In the genomic region with DNA sequence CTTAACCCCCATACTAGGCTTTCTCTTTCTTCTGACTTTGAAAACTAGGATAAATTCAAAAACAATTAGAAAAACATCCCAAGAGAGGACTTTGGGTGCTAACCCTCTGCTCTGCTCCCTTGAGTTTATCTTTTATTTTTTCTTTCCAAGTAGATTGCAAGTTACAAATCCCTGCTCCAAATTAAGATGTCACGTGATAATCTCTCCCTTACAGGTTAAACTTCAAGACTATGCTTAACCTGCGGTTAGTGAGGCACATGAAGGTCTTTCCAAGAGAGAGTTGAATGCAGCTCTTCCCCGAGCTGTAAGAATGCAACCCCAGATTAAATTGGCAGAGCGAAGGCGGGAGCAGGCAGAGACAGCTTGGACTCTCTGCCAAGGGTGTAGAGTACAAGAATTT, we compare ENCODE assay signal across 27 cellular contexts.
"Had no signal": no experiment of that assay in that cellular context is flagged by ENCODE, and none has a peak within 500 bp of the region (broad histone marks: within the 10 kb centered on the region; RNA-seq: fewer than 3 reads in every experiment).

No MANE protein-coding gene starts in this region.

- FAIRE-seq: urothelium cell line had no signal

- H3K9me3 ChIP-seq: stomach, suprapubic skin, testis, thoracic aorta, thyroid gland, tibial artery, tibial nerve, transverse colon, upper lobe of left lung, upper lobe of right lung, uterus, vagina had no signal

- ATAC-seq: stimulated activated effector memory CD8-positive, alpha-beta T cell treated with anti-CD3 and anti-CD28 coated beads, Interleukin-12 subunit alpha, Interleukin-12 subunit beta, amount 100 ng/mL, for 72 hours; stimulated activated memory B cell treated with anti-CD40 and anti-IgM and Interleukin-4, amounts not matched to agents 10 μg/mL and 1 μg/mL and 100 μg/mL, for 72 hours; stimulated activated naive B cell treated with anti-CD40 and anti-IgM and Interleukin-4, amounts not matched to agents 10 μg/mL and 1 μg/mL and 100 μg/mL, for 72 hours; stimulated activated naive CD8-positive, alpha-beta T cell treated with anti-CD3 and anti-CD28 coated beads, Interleukin-15, amount 100 ng/mL, for 72 hours; stimulated activated naive CD8-positive, alpha-beta T cell treated with anti-CD3 and anti-CD28 coated beads, Interleukin-15, Interleukin-2, amounts not matched to agents 100 U/mL and 50 U/mL, for 24 hours; upper lobe of right lung had no signal

- DNase-seq: stimulated activated CD4-positive, alpha-beta T cell treated with anti-CD3 and anti-CD28 coated beads, Interleukin-2, amount 100 ng/mL, for 48 hours; stimulated activated CD4-positive, alpha-beta T cell treated with anti-CD3 and anti-CD28 coated beads, Interleukin-4, amount 100 ng/mL, for 1 hour; stimulated activated CD4-positive, alpha-beta T cell treated with anti-CD3 and anti-CD28 coated beads, Interleukin-4, amount 100 ng/mL, for 24 hours; stimulated activated CD4-positive, alpha-beta T cell treated with anti-CD3 and anti-CD28 coated beads, Interleukin-4, amount 100 ng/mL, for 4 hours; stimulated activated CD8-positive, alpha-beta memory T cell treated with anti-CD3 and anti-CD28 coated beads, Interleukin-4, amount 100 ng/mL, for 48 hours; stimulated activated naive B cell treated with anti-CD40 and anti-IgM and Interleukin-4, amounts not matched to agents 10 μg/mL and 1 μg/mL and 100 μg/mL, for 72 hours; stimulated activated naive CD4-positive, alpha-beta T cell; stimulated activated naive CD4-positive, alpha-beta T cell treated with Interleukin-2 at 50 U/mL for 16 hours; stimulated activated naive CD8-positive, alpha-beta T cell treated with anti-CD3 and anti-CD28 coated beads, Interleukin-15, amount 100 ng/mL, for 72 hours; stimulated activated naive CD8-positive, alpha-beta T cell treated with anti-CD3 and anti-CD28 coated beads, Interleukin-15, Interleukin-2, amounts not matched to agents 100 U/mL and 50 U/mL, for 24 hours; stomach; substantia nigra; testis; thyroid gland; tibial artery; transverse colon; trophoblast cell; upper lobe of left lung; upper lobe of right lung; uterus had no signal

- H3K36me3 ChIP-seq: stomach, suprapubic skin, thoracic aorta, thyroid gland, tibial artery, tibial nerve, transverse colon, upper lobe of left lung, upper lobe of right lung, uterus, vagina had no signal

- H3K4me3 ChIP-seq: stomach, suprapubic skin, testis, thoracic aorta, thyroid gland, tibial artery, tibial nerve, transverse colon, upper lobe of left lung, upper lobe of right lung, uterus, vagina had no signal

- H3K4me1 ChIP-seq: testis, thyroid gland, upper lobe of left lung, upper lobe of right lung, uterus, vagina had no signal

- H3K27ac ChIP-seq: stomach, suprapubic skin, testis, thoracic aorta, thyroid gland, tibial artery, tibial nerve, transverse colon, upper lobe of left lung, upper lobe of right lung, uterus, vagina had no signal

- H3K27me3 ChIP-seq: testis, thyroid gland, tibial nerve, upper lobe of left lung, uterus, vagina had no signal
